ENCODE assay signal across 1 cellular context in genomic region chr12:104272938-104273337, GRCh38.
TF ChIP-seq lines count a peak whose summit lies in the region.

No MANE protein-coding gene starts in this region.

TF ChIP-seq in K562, 482 proteins besides CTCF, POLR2A, EP300 and RAD21:
- no peak for TF ChIP-seq HINFP (tag; conservative IDR thresholded peaks at IDR 0.05; ENCODE audit: low read depth)
- peak; percentile 69 for TF ChIP-seq NFIC (IDR thresholded peaks at IDR 0.05)
